In the genomic region with DNA sequence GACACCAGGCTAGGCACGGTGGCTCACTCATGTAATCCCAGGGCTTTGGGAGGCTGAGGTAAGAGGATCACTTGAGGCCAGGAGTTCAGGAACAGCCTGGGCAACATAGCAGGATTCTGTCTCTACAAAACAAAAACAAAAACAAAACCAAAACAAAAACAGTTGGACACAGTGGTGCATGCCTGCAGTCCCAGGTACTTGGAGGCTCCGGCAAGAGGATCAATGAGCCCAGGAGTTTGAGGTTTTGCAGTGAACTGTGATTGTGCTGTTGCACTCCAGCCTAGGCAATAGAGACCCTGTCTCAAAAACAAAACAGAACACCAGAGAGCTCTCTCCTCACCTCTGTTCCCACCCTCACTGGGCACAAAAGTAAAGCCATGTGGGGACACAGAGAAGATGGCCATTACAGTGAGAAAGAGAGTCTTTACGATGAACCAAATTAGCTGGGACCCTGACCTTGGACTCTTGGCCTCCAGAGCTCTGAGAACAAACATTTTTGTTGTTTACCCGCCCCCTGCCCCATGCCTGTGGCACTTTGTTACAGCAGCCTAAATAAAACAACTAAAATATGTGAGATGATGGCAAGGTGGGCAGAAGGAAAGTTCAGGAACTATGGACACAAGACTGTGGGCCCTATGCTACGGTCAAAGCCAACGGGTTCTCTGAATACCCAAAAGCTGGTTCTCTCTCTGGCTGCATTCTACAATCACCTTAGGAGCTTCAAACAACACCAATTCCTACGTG, we compare ENCODE assay signal across 18 cellular contexts. TPM values are rescaled to one million over a fixed set of nuclear protein-coding genes. Genes with fewer than 3 reads are reported as not detected.
A peak's percentile ranks its signal among the peaks of the same experiment; 100 is the strongest.
DNase-seq lines count a peak whose midpoint lies in the region; ATAC-seq and TF ChIP-seq lines count a peak whose summit lies in the region.
"Had no signal": no experiment of that assay in that cellular context is flagged by ENCODE, and none has a peak within 500 bp of the region (broad histone marks: within the 10 kb centered on the region; RNA-seq: fewer than 3 reads in every experiment).

No MANE protein-coding gene starts in this region.

- no peaks in the 10 kb centered on the region for H3K27me3 Mint-ChIP-seq in activated T-cell treated with anti-CD3 and anti-CD28 coated beads, Interleukin-2, amount 50 U/mL, for 72 hours (ENCODE audit: low read depth)
- H3K27me3 Mint-ChIP-seq in activated T-cell treated with anti-CD3 and anti-CD28 coated beads, Interleukin-2, amount 50 U/mL, for 24 hours, result no peaks in the 10 kb centered on the region
- H3K27me3 Mint-ChIP-seq in endodermal cell (ENCODE audit: insufficient read depth) (no peaks in the 10 kb centered on the region), HFFc6 (ENCODE audit: insufficient read depth) (no peaks in the 10 kb centered on the region; the same call in 1 of the 2 replicates)
- H3K27me3 Mint-ChIP-seq in activated T-helper 17 cell treated with anti-CD3 and anti-CD28 coated beads, Interleukin-2, amount 50 U/mL, for 72 hours, result no peaks in the 10 kb centered on the region

- WGBS in endodermal cell (ENCODE audit: insufficient coverage in 1 of 2, insufficient read length in 1 of 2), 2 experiments, result 96 to 100% methylated on average over 6 to 7 of the region's 7 CpGs

- H3K36me3 Mint-ChIP-seq in activated T-cell treated with anti-CD3 and anti-CD28 coated beads, Interleukin-2, amount 50 U/mL, for 72 hours (ENCODE audit: insufficient read depth in 2 of 2), result peaks cover 13 to 38% of the 10 kb centered on the region in 2 donors
- H3K36me3 Mint-ChIP-seq in activated T-cell treated with anti-CD3 and anti-CD28 coated beads, Interleukin-2, amount 50 U/mL, for 24 hours (ENCODE audit: low read depth), result peaks cover 82% of the 10 kb centered on the region
- H3K36me3 Mint-ChIP-seq in endodermal cell (ENCODE audit: low read depth) (peaks cover 69% of the 10 kb centered on the region), HFFc6 (ENCODE audit: low read depth) (peaks cover 24% of the 10 kb centered on the region)
- H3K36me3 Mint-ChIP-seq in activated T-helper 17 cell treated with anti-CD3 and anti-CD28 coated beads, Interleukin-2, amount 50 U/mL, for 72 hours (ENCODE audit: low read depth), result peaks cover 83% of the 10 kb centered on the region

- peaks cover 46% of the 10 kb centered on the region for H3K36me3 ChIP-seq in endodermal cell (ENCODE audit: control insufficient read depth, insufficient read depth, low read length)

- H3K9ac ChIP-seq in endodermal cell (ENCODE audit: extremely low read depth, low read length, poor library complexity, severe bottlenecking), result no peak overlapping the region
- H3K9ac ChIP-seq: GM23248 had no signal

- H3K27me3 ChIP-seq in endodermal cell (ENCODE audit: control insufficient read depth, insufficient read depth, low read length, poor library complexity, severe bottlenecking), result no peaks in the 10 kb centered on the region
- H3K27me3 ChIP-seq: BE2C had no signal

- DNase-seq in activated T-cell treated with anti-CD3 and anti-CD28 coated beads, Interleukin-2, amount 50 U/mL, for 72 hours, result no peak
- DNase-seq in activated T-cell treated with anti-CD3 and anti-CD28 coated beads, Interleukin-2, amount 50 U/mL, for 24 hours, result no peak
- no peak for DNase-seq in endodermal cell
- DNase-seq in mesenteric fat pad (ENCODE audit: low spot score), result peak; percentile 53
- no peak for DNase-seq in NCI-H345 (lab: John Stamatoyannopoulos, UW)
- no peak for DNase-seq in HFFc6
- DNase-seq in NCI-H2227 treated with DMSO at 0.1 percent for 48 hours (lab: John Stamatoyannopoulos, UW), result no peak
- DNase-seq: BE2C, GM23248, H7, KBM-7, MM.1S, NCI-H2029, NCI-H526 treated with DMSO at 0.1 percent for 48 hours, PC-9, SHP77 had no signal

- H3K9me3 Mint-ChIP-seq in activated T-cell treated with anti-CD3 and anti-CD28 coated beads, Interleukin-2, amount 50 U/mL, for 72 hours, result peaks cover 0 to 5% of the 10 kb centered on the region in 2 donors
- peaks cover 5% of the 10 kb centered on the region for H3K9me3 Mint-ChIP-seq in activated T-cell treated with anti-CD3 and anti-CD28 coated beads, Interleukin-2, amount 50 U/mL, for 24 hours
- H3K9me3 Mint-ChIP-seq in endodermal cell (peaks cover 28% of the 10 kb centered on the region), HFFc6 (peaks cover 12% of the 10 kb centered on the region)
- no peaks in the 10 kb centered on the region for H3K9me3 Mint-ChIP-seq in activated T-helper 17 cell treated with anti-CD3 and anti-CD28 coated beads, Interleukin-2, amount 50 U/mL, for 72 hours

- H3K4me1 Mint-ChIP-seq in activated T-cell treated with anti-CD3 and anti-CD28 coated beads, Interleukin-2, amount 50 U/mL, for 72 hours (ENCODE audit: low read depth), result peaks cover 6% of the 10 kb centered on the region
- peaks cover 14% of the 10 kb centered on the region for H3K4me1 Mint-ChIP-seq in activated T-cell treated with anti-CD3 and anti-CD28 coated beads, Interleukin-2, amount 50 U/mL, for 24 hours (ENCODE audit: low read depth)
- H3K4me1 Mint-ChIP-seq in endodermal cell (no peaks in the 10 kb centered on the region), HFFc6 (ENCODE audit: low read depth) (no peaks in the 10 kb centered on the region)
- H3K4me1 Mint-ChIP-seq in activated T-helper 17 cell treated with anti-CD3 and anti-CD28 coated beads, Interleukin-2, amount 50 U/mL, for 72 hours, result peaks cover 4% of the 10 kb centered on the region

- H3K27ac Mint-ChIP-seq in activated T-cell treated with anti-CD3 and anti-CD28 coated beads, Interleukin-2, amount 50 U/mL, for 72 hours, result peak overlapping the region; percentile 19
- no peak overlapping the region for H3K27ac Mint-ChIP-seq in activated T-cell treated with anti-CD3 and anti-CD28 coated beads, Interleukin-2, amount 50 U/mL, for 24 hours
- H3K27ac Mint-ChIP-seq in endodermal cell (peak overlapping the region; percentile 61), HFFc6 (no peak overlapping the region)
- no peak overlapping the region for H3K27ac Mint-ChIP-seq in activated T-helper 17 cell treated with anti-CD3 and anti-CD28 coated beads, Interleukin-2, amount 50 U/mL, for 72 hours

- no peak overlapping the region for H3K4me3 ChIP-seq in endodermal cell (ENCODE audit: low read length)
- H3K4me3 ChIP-seq: GM23248, PC-9 had no signal

- no peak for ATAC-seq in activated T-cell treated with anti-CD3 and anti-CD28 coated beads, Interleukin-2, amount 50 U/mL, for 72 hours (replicated peaks in 1 of 2)
- no peak for ATAC-seq in activated T-helper 17 cell treated with anti-CD3 and anti-CD28 coated beads, Interleukin-2, amount 50 U/mL, for 72 hours (replicated peaks)

- H3K4me3 Mint-ChIP-seq in activated T-cell treated with anti-CD3 and anti-CD28 coated beads, Interleukin-2, amount 50 U/mL, for 72 hours, result no peak overlapping the region
- H3K4me3 Mint-ChIP-seq in activated T-cell treated with anti-CD3 and anti-CD28 coated beads, Interleukin-2, amount 50 U/mL, for 24 hours, result no peak overlapping the region
- H3K4me3 Mint-ChIP-seq in endodermal cell (no peak overlapping the region), HFFc6 (no peak overlapping the region)
- no peak overlapping the region for H3K4me3 Mint-ChIP-seq in activated T-helper 17 cell treated with anti-CD3 and anti-CD28 coated beads, Interleukin-2, amount 50 U/mL, for 72 hours

- TF ChIP-seq CTCF in endodermal cell (conservative IDR thresholded peaks at IDR 0.05) (no peak), HFFc6 (IDR thresholded peaks at IDR 0.05) (no peak)

- peaks cover 18% of the 10 kb centered on the region for H3K9me3 ChIP-seq in endodermal cell (ENCODE audit: control insufficient read depth, low read length)

- H3K4me1 ChIP-seq in endodermal cell (ENCODE audit: control insufficient read depth, insufficient read depth, low read length), result no peaks in the 10 kb centered on the region
- H3K4me1 ChIP-seq: BE2C had no signal

- no peak overlapping the region for H3K27ac ChIP-seq in endodermal cell (ENCODE audit: low read depth, low read length)
- H3K27ac ChIP-seq: 22Rv1, GM23248, PC-9 had no signal

RNA-seq across cellular contexts. Expression of gene NADK, which starts 9.8 kb away (rescaled TPM):
- 10 to 100 TPM; 54.0 to 54.5 TPM for total RNA-seq in activated T-cell treated with anti-CD3 and anti-CD28 coated beads, Interleukin-2, amount 50 U/mL, for 72 hours
- total RNA-seq in endodermal cell (10 to 100 TPM; 75.2 to 81.6 TPM), mesenteric fat pad (165 TPM)
- polyA plus RNA-seq in endodermal cell (2013, experiment 1 of 2), result 49.0 TPM
- 44.8 TPM for polyA plus RNA-seq in endodermal cell (2013, experiment 2 of 2)
- 10 to 100 TPM; 39.0 to 90.2 TPM for total RNA-seq in activated T-helper 17 cell treated with anti-CD3 and anti-CD28 coated beads, Interleukin-2, amount 50 U/mL, for 72 hours
- 10 to 100 TPM; 50.3 to 68.8 (median 54.8) TPM for total RNA-seq in HFFc6 (2021; fragmentation: NEBNext Ultra II Directional; extraction: Animal tissue kit (Norgen Biotek cat#: 25700))

RNA-seq across cellular contexts. Expression of gene CDK11A, which starts 44.3 kb away (rescaled TPM):
- total RNA-seq in activated T-cell treated with anti-CD3 and anti-CD28 coated beads, Interleukin-2, amount 50 U/mL, for 72 hours, result 10 to 100 TPM; 40.3 to 72.5 TPM
- 10 to 100 TPM; 61.0 to 62.1 TPM for total RNA-seq in endodermal cell
- polyA plus RNA-seq in endodermal cell (2013, experiment 1 of 2), result 43.3 TPM
- 36.0 TPM for polyA plus RNA-seq in endodermal cell (2013, experiment 2 of 2)
- total RNA-seq in mesenteric fat pad, result 45.5 TPM
- 10 to 100 TPM; 51.8 to 65.6 TPM for total RNA-seq in activated T-helper 17 cell treated with anti-CD3 and anti-CD28 coated beads, Interleukin-2, amount 50 U/mL, for 72 hours
- 10 to 100 TPM; 23.1 to 27.2 (median 25.0) TPM for total RNA-seq in HFFc6 (2021; fragmentation: NEBNext Ultra II Directional; extraction: Animal tissue kit (Norgen Biotek cat#: 25700))

Comparison
In these comparisons a context has a peak if more than half of its experiments do, and no peak if none do; other contexts are left out.
1. H3K27ac Mint-ChIP-seq: peak in activated T-cell treated with anti-CD3 and anti-CD28 coated beads, Interleukin-2, amount 50 U/mL, for 72 hours (single experiment) and endodermal cell (single experiment); none in activated T-cell treated with anti-CD3 and anti-CD28 coated beads, Interleukin-2, amount 50 U/mL, for 24 hours (single experiment), activated T-helper 17 cell treated with anti-CD3 and anti-CD28 coated beads, Interleukin-2, amount 50 U/mL, for 72 hours (single experiment) and HFFc6 (single experiment).